ENCODE assay signal across 20 cellular contexts in the genomic region with DNA sequence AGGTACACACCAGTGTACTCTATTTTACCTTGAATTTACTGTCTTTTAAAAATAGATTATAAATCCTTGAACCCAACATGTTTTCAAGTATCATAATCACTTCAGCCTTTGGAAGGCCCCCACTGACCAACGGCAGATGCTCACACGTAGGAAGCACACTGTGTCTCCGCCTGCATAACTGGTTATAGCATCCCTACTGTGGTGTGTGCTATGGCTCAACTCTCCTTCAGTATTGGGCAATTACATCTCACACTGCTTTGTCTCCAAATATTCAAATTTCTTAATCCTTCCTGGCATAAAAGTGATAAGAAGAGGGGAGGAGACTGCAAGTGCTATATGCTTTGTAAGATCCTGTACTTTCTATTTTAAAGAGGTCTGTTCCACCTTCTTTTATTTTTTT.
DNase-seq lines count a peak whose midpoint lies in the region; ATAC-seq, FAIRE-seq and TF ChIP-seq lines count a peak whose summit lies in the region.
"Had no signal": no experiment of that assay in that cellular context is flagged by ENCODE, and none has a peak within 500 bp of the region (broad histone marks: within the 10 kb centered on the region; RNA-seq: fewer than 3 reads in every experiment).

No MANE protein-coding gene starts in this region.

- no peaks in the 10 kb centered on the region for H3K23me2 ChIP-seq in H1 (ENCODE audit: low read depth, low read length)

- no peak overlapping the region for H3K18ac ChIP-seq in H1 (ENCODE audit: extremely low read depth, low read length)

- TF ChIP-seq POLR2A in heart left ventricle (IDR thresholded peaks at IDR 0.05) = no peak
- no peak for TF ChIP-seq POLR2A in H1 (IDR thresholded peaks at IDR 0.05; ENCODE audit: control extremely low read depth in 1 of 2, low read depth in 2 of 2, low read length in 2 of 2)
- no peak for TF ChIP-seq POLR2A in upper lobe of left lung (IDR thresholded peaks at IDR 0.05)

- TF ChIP-seq RAD21 in H1 (IDR thresholded peaks at IDR 0.05 in 1 of 2, conservative IDR thresholded peaks at IDR 0.05 in 1 of 2; ENCODE audit: low read depth in 2 of 2, low read length in 2 of 2) = no peak

- no peak for DNase-seq in Right ventricle myocardium inferior (ENCODE audit: missing footprints)
- no peak for DNase-seq in heart left ventricle
- peak; percentile 50 for DNase-seq in MV-4-11 (lab: John Stamatoyannopoulos, UW)
- DNase-seq in H1 (ENCODE audit: low read depth in 1 of 2, low spot score in 2 of 2) = no peak
- DNase-seq in upper lobe of left lung = peak in 1 of 2 donors; percentile 24
- no peak for DNase-seq in COR-L47 (lab: John Stamatoyannopoulos, UW)
- no peak for DNase-seq in nephron progenitor cell
- DNase-seq: BE2C; CD4-positive, alpha-beta memory T cell; DND-41; GF-D8; GOT3; KBM-7; NCI-H2081; NCI-H2227 treated with DMSO at 0.1 percent for 48 hours; OCI-M1; RPMI8226; SW 1271 had no signal

- no peak overlapping the region for H2BK120ac ChIP-seq in H1 (replicated peaks; ENCODE audit: low read depth, low read length)

- peaks cover 36% of the 10 kb centered on the region for H3K36me3 Mint-ChIP-seq in nephron progenitor cell (ENCODE audit: low read depth)
- H3K36me3 Mint-ChIP-seq: CD4-positive, alpha-beta memory T cell had no signal

- H4K91ac ChIP-seq in H1 (replicated peaks; ENCODE audit: insufficient read length, low read length) = no peak overlapping the region

- H3K27me3 ChIP-seq in heart left ventricle = no peaks in the 10 kb centered on the region
- no peaks in the 10 kb centered on the region for H3K27me3 ChIP-seq in H1 (replicated peaks in 1 of 4; ENCODE audit: control insufficient read depth in 3 of 4, extremely low read depth in 1 of 4, insufficient read depth in 3 of 4, low read length in 3 of 4)
- no peaks in the 10 kb centered on the region for H3K27me3 ChIP-seq in upper lobe of left lung
- H3K27me3 ChIP-seq: BE2C, SJSA1 had no signal

- no peaks in the 10 kb centered on the region for H3K79me1 ChIP-seq in H1 (ENCODE audit: low read depth, low read length)

- H2BK20ac ChIP-seq in H1 (ENCODE audit: low read length) = no peak overlapping the region

- H3K4me1 ChIP-seq in heart left ventricle = peaks cover 0 to 8% (median 0%) of the 10 kb centered on the region in 12 donors
- no peaks in the 10 kb centered on the region for H3K4me1 ChIP-seq in H1 (replicated peaks in 1 of 4; ENCODE audit: control insufficient read depth in 3 of 4, insufficient read depth in 4 of 4, low read length in 3 of 4)
- no peaks in the 10 kb centered on the region for H3K4me1 ChIP-seq in upper lobe of left lung
- H3K4me1 ChIP-seq: SJSA1 had no signal

- H3K36me3 ChIP-seq in heart left ventricle (no peaks in the 10 kb centered on the region), H1 (ENCODE audit: control insufficient read depth in 2 of 4, insufficient read depth in 4 of 4, low read length in 3 of 4) (no peaks in the 10 kb centered on the region), upper lobe of left lung (no peaks in the 10 kb centered on the region)
- H3K36me3 ChIP-seq: BE2C, SJSA1 had no signal

- no peak for TF ChIP-seq CTCF in heart left ventricle (IDR thresholded peaks at IDR 0.05)
- TF ChIP-seq CTCF in H1 (IDR thresholded peaks at IDR 0.05; ENCODE audit: control extremely low read depth in 1 of 3, insufficient read depth in 1 of 3, low read depth in 1 of 3, low read length in 3 of 3) = no peak
- no peak for TF ChIP-seq CTCF in upper lobe of left lung (IDR thresholded peaks at IDR 0.05)
- TF ChIP-seq CTCF in nephron progenitor cell (IDR thresholded peaks at IDR 0.05) = no peak

- peak; percentile 26 for ATAC-seq in Right ventricle myocardium inferior
- ATAC-seq in heart left ventricle = no peak
- ATAC-seq in upper lobe of left lung (ENCODE audit: low FRiP score in 2 of 2) = peak; percentile 36 to 59
- ATAC-seq in HG03378 (IDR thresholded peaks at IDR 0.05; ENCODE audit: unreplicated experiment) = no peak

- H3K23ac ChIP-seq in H1 (ENCODE audit: insufficient read length) = no peak overlapping the region

- H3K4me3 Mint-ChIP-seq in nephron progenitor cell = no peak overlapping the region

- no peak overlapping the region for H3K9ac ChIP-seq in H1 (replicated peaks in 1 of 4; ENCODE audit: extremely low read depth in 1 of 4, low read depth in 3 of 4, low read length in 3 of 4)

- no peak overlapping the region for H2BK12ac ChIP-seq in H1 (ENCODE audit: low read depth, low read length)

- H3K4me3 ChIP-seq in heart left ventricle (no peak overlapping the region), H1 (ENCODE audit: extremely low read depth in 1 of 4, insufficient read depth in 2 of 4, low read depth in 3 of 4, low read length in 4 of 4) (no peak overlapping the region), upper lobe of left lung (no peak overlapping the region)
- H3K4me3 ChIP-seq: SJSA1 had no signal

- no peak overlapping the region for H3K27ac Mint-ChIP-seq in nephron progenitor cell
- H3K27ac Mint-ChIP-seq: CD4-positive, alpha-beta memory T cell had no signal

- H2BK5ac ChIP-seq in H1 (ENCODE audit: low read depth, low read length) = no peak overlapping the region

- H3K27ac ChIP-seq in heart left ventricle = no peak overlapping the region
- H3K27ac ChIP-seq in H1 (ENCODE audit: low read depth, low read length) = no peak overlapping the region
- H3K27ac ChIP-seq in upper lobe of left lung = no peak overlapping the region
- H3K27ac ChIP-seq: SJSA1 had no signal

- H3K9me3 Mint-ChIP-seq in nephron progenitor cell = peaks cover 9% of the 10 kb centered on the region
- H3K9me3 Mint-ChIP-seq: CD4-positive, alpha-beta memory T cell had no signal

- intact Hi-C loops in Right ventricle myocardium inferior (cut with DNase I) = loop anchor here (5.0 kb wide), 1 partner anchor 339 kb away; no protein-coding TSS in a partner anchor
- intact Hi-C loops in heart left ventricle (cut with DNase I) = loop anchor here in 7 of 10 donors (5.0 to 10.0 kb wide), 7 partner anchors 156 to 1356 kb away; a partner anchor contains a TSS

- TF ChIP-seq EP300 in H1 (IDR thresholded peaks at IDR 0.05; ENCODE audit: borderline replicate concordance in 1 of 2, low read depth in 2 of 2, low read length in 2 of 2) = no peak
- TF ChIP-seq EP300 in upper lobe of left lung (IDR thresholded peaks at IDR 0.05) = no peak

- H2AK5ac ChIP-seq in H1 (ENCODE audit: low read depth, low read length) = no peak overlapping the region

- H3K79me2 ChIP-seq in H1 (ENCODE audit: control insufficient read depth in 1 of 2, insufficient read depth in 2 of 2, low read length in 2 of 2) = no peaks in the 10 kb centered on the region

- no peak overlapping the region for H2AFZ ChIP-seq in H1 (ENCODE audit: low read length)

- H4K20me1 ChIP-seq in H1 (replicated peaks in 1 of 2; ENCODE audit: control insufficient read depth in 1 of 2, insufficient read depth in 2 of 2, low read length in 2 of 2) = no peaks in the 10 kb centered on the region

- H3K14ac ChIP-seq in H1 (ENCODE audit: insufficient read length) = no peak overlapping the region

- WGBS in heart left ventricle, 4 donors = 80 to 88% (median 82%) methylated on average over 3 of the region's 3 CpGs
- WGBS in H1 (ENCODE audit: extremely low coverage in 1 of 2, insufficient coverage in 1 of 2, insufficient read length in 1 of 2, insufficient replicate concordance in 2 of 2, low coverage in 1 of 2, low lambda C conversion rate in 2 of 2, missing lambda C conversion rate in 1 of 2), 2 experiments = 93% methylated on average over 3 of the region's 3 CpGs; no CpG with 5 or more reads in 1 of the 2 experiments
- WGBS in upper lobe of left lung, 2 donors = 62 to 70% methylated on average over 3 of the region's 3 CpGs

- H2BK15ac ChIP-seq in H1 (ENCODE audit: low read length) = no peak overlapping the region

- H4K8ac ChIP-seq in H1 (ENCODE audit: extremely low read depth, insufficient read depth, low read length) = no peak overlapping the region

- FAIRE-seq in H1 (lab: Jason Lieb, UNC) = no peak

- no peaks in the 10 kb centered on the region for H3K27me3 Mint-ChIP-seq in nephron progenitor cell (ENCODE audit: low read depth, poor library complexity)

- H3K4me2 ChIP-seq in H1 (ENCODE audit: insufficient read depth in 1 of 2, low read depth in 2 of 2, low read length in 2 of 2) = no peak overlapping the region

- H3K4me1 Mint-ChIP-seq in nephron progenitor cell = peaks cover 24% of the 10 kb centered on the region
- H3K4me1 Mint-ChIP-seq: CD4-positive, alpha-beta memory T cell had no signal

- no peak overlapping the region for H4K5ac ChIP-seq in H1 (ENCODE audit: insufficient read length, low read depth, low read length)

- H3K9me3 ChIP-seq in heart left ventricle (no peaks in the 10 kb centered on the region), H1 (ENCODE audit: insufficient read depth in 2 of 2, low read depth in 1 of 2, low read length in 1 of 2) (no peaks in the 10 kb centered on the region), upper lobe of left lung (no peaks in the 10 kb centered on the region)
- H3K9me3 ChIP-seq: BE2C, SJSA1 had no signal

- POLR2A ChIA-PET in H1 (lab: Charles Lee; ENCODE audit: partially characterized antibody) = no interaction called here

- H3K56ac ChIP-seq in H1 (replicated peaks; ENCODE audit: insufficient read length, low read depth, low read length) = no peak overlapping the region

- no peak overlapping the region for H3K4ac ChIP-seq in H1 (replicated peaks; ENCODE audit: insufficient read length, low read depth, low read length)

- CTCF ChIA-PET in H1 (lab: Charles Lee; ENCODE audit: partially characterized antibody) = no interaction called here

TF ChIP-seq in H1, 55 proteins besides CTCF, POLR2A, EP300 and RAD21:
- TF ChIP-seq CEBPB (IDR thresholded peaks at IDR 0.05; ENCODE audit: low read depth, low read length) = peak; percentile 65; the same call in 1 of the 2 replicates
- TF ChIP-seq TAF1 (IDR thresholded peaks at IDR 0.05; ENCODE audit: low read depth, low read length) = no peak
- TF ChIP-seq, protein P1, sequence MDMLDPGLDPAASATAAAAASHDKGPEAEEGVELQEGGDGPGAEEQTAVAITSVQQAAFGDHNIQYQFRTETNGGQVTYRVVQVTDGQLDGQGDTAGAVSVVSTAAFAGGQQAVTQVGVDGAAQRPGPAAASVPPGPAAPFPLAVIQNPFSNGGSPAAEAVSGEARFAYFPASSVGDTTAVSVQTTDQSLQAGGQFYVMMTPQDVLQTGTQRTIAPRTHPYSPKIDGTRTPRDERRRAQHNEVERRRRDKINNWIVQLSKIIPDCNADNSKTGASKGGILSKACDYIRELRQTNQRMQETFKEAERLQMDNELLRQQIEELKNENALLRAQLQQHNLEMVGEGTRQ (IDR thresholded peaks at IDR 0.05; ENCODE audit: low read length) = no peak
- TF ChIP-seq CREB1 (IDR thresholded peaks at IDR 0.05) = no peak
- TF ChIP-seq YY1 (IDR thresholded peaks at IDR 0.05; ENCODE audit: low read depth, low read length) = no peak
- no peak for TF ChIP-seq CBX8 (IDR thresholded peaks at IDR 0.05; ENCODE audit: borderline replicate concordance, low read depth, low read length)
- no peak for TF ChIP-seq TCF12 (IDR thresholded peaks at IDR 0.05; ENCODE audit: low read depth, low read length)

Comparison
In these comparisons a context has a peak if more than half of its experiments do, and no peak if none do; other contexts are left out.
1. ATAC-seq: peak in Right ventricle myocardium inferior (single experiment) and upper lobe of left lung (2 of 2); none in heart left ventricle (0 of 4) and HG03378 (single experiment).